ENCODE assay signal across 1 cellular context in the genomic region with DNA sequence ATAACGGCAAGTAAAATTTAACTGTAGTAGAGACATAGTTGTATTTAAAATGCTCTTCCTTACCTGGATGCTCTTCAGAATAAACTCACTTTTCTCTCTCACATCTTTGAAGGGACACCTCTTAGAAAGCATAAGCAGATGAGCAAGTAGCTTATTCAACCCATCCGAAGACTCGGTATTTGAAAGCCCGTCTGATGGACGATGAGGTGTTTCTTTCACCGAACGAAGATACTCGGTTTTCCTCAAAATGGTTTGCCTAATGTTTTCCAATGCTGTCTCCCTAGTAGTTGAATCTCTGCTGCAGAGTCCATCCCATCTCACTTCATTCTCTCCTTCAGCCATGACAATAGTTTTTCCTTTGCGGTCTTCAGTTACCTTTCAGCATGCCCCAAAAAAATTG.
TF ChIP-seq lines count a peak whose summit lies in the region.

No MANE protein-coding gene starts in this region.

TF ChIP-seq in HCT116, 20 proteins besides CTCF, POLR2A, EP300 and RAD21:
- TF ChIP-seq ELF1 (IDR thresholded peaks at IDR 0.05; ENCODE audit: borderline replicate concordance, low read depth): no peak
- no peak for TF ChIP-seq EZH2 (IDR thresholded peaks at IDR 0.05)
- TF ChIP-seq, protein P1, sequence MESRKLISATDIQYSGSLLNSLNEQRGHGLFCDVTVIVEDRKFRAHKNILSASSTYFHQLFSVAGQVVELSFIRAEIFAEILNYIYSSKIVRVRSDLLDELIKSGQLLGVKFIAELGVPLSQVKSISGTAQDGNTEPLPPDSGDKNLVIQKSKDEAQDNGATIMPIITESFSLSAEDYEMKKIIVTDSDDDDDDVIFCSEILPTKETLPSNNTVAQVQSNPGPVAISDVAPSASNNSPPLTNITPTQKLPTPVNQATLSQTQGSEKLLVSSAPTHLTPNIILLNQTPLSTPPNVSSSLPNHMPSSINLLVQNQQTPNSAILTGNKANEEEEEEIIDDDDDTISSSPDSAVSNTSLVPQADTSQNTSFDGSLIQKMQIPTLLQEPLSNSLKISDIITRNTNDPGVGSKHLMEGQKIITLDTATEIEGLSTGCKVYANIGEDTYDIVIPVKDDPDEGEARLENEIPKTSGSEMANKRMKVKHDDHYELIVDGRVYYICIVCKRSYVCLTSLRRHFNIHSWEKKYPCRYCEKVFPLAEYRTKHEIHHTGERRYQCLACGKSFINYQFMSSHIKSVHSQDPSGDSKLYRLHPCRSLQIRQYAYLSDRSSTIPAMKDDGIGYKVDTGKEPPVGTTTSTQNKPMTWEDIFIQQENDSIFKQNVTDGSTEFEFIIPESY (IDR thresholded peaks at IDR 0.05; ENCODE audit: extremely low read depth, insufficient replicate concordance, low read length): no peak
- no peak; the same call in 1 of the 2 replicates for TF ChIP-seq SIN3A (IDR thresholded peaks at IDR 0.05; ENCODE audit: low read depth)
- no peak for TF ChIP-seq EGR1 (IDR thresholded peaks at IDR 0.05; ENCODE audit: low read depth)
- TF ChIP-seq, protein P2, sequence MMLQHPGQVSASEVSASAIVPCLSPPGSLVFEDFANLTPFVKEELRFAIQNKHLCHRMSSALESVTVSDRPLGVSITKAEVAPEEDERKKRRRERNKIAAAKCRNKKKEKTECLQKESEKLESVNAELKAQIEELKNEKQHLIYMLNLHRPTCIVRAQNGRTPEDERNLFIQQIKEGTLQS (IDR thresholded peaks at IDR 0.05): no peak
- no peak for TF ChIP-seq ZFX (IDR thresholded peaks at IDR 0.05)
- no peak for TF ChIP-seq FOSL1 (IDR thresholded peaks at IDR 0.05; ENCODE audit: low read depth)
- TF ChIP-seq CEBPB (IDR thresholded peaks at IDR 0.05; ENCODE audit: low read depth): no peak
- no peak for TF ChIP-seq POLR2AphosphoS5 (IDR thresholded peaks at IDR 0.05; ENCODE audit: low read depth, low read length)
- TF ChIP-seq CBX3 (IDR thresholded peaks at IDR 0.05; ENCODE audit: low read depth): no peak
- TF ChIP-seq, protein P3, sequence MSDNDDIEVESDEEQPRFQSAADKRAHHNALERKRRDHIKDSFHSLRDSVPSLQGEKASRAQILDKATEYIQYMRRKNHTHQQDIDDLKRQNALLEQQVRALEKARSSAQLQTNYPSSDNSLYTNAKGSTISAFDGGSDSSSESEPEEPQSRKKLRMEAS (IDR thresholded peaks at IDR 0.05): no peak
- TF ChIP-seq, protein P4, sequence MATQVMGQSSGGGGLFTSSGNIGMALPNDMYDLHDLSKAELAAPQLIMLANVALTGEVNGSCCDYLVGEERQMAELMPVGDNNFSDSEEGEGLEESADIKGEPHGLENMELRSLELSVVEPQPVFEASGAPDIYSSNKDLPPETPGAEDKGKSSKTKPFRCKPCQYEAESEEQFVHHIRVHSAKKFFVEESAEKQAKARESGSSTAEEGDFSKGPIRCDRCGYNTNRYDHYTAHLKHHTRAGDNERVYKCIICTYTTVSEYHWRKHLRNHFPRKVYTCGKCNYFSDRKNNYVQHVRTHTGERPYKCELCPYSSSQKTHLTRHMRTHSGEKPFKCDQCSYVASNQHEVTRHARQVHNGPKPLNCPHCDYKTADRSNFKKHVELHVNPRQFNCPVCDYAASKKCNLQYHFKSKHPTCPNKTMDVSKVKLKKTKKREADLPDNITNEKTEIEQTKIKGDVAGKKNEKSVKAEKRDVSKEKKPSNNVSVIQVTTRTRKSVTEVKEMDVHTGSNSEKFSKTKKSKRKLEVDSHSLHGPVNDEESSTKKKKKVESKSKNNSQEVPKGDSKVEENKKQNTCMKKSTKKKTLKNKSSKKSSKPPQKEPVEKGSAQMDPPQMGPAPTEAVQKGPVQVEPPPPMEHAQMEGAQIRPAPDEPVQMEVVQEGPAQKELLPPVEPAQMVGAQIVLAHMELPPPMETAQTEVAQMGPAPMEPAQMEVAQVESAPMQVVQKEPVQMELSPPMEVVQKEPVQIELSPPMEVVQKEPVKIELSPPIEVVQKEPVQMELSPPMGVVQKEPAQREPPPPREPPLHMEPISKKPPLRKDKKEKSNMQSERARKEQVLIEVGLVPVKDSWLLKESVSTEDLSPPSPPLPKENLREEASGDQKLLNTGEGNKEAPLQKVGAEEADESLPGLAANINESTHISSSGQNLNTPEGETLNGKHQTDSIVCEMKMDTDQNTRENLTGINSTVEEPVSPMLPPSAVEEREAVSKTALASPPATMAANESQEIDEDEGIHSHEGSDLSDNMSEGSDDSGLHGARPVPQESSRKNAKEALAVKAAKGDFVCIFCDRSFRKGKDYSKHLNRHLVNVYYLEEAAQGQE (IDR thresholded peaks at IDR 0.05; ENCODE audit: low read depth): no peak
- no peak for TF ChIP-seq YY1 (IDR thresholded peaks at IDR 0.05; ENCODE audit: extremely low read depth, insufficient replicate concordance, low read depth, low read length)
- no peak for TF ChIP-seq SP1 (IDR thresholded peaks at IDR 0.05; ENCODE audit: low read depth)
- TF ChIP-seq TCF7L2 (IDR thresholded peaks at IDR 0.05; ENCODE audit: borderline replicate concordance, extremely low read depth, insufficient read depth, insufficient read length): no peak
- no peak for TF ChIP-seq EZH2phosphoT487 (IDR thresholded peaks at IDR 0.05; ENCODE audit: borderline replicate concordance)
- no peak for TF ChIP-seq JUND (IDR thresholded peaks at IDR 0.05)
- TF ChIP-seq SRF (IDR thresholded peaks at IDR 0.05; ENCODE audit: low read depth): no peak
TF ChIP-seq in HCT116: peak in this region for 0.
